In genomic region chr2:111667542-111668273, GRCh38 we compare ENCODE assay signal across 9 cellular contexts.
A peak's percentile ranks its signal among the peaks of the same experiment; 100 is the strongest.
DNase-seq lines count a peak whose midpoint lies in the region; ATAC-seq, FAIRE-seq and TF ChIP-seq lines count a peak whose summit lies in the region.
"Had no signal": no experiment of that assay in that cellular context is flagged by ENCODE, and none has a peak within 500 bp of the region (broad histone marks: within the 10 kb centered on the region; RNA-seq: fewer than 3 reads in every experiment).

No MANE protein-coding gene starts in this region.

- peaks cover 9% of the 10 kb centered on the region for H3K4me1 Mint-ChIP-seq in neural progenitor cell

- TF ChIP-seq CTCF in PC-9 (conservative IDR thresholded peaks at IDR 0.05): peak; percentile 72
- peak; percentile 29 to 44 (median 33) for TF ChIP-seq CTCF in esophagus muscularis mucosa (IDR thresholded peaks at IDR 0.05)
- TF ChIP-seq CTCF in pancreas (IDR thresholded peaks at IDR 0.05): no peak
- no peak for TF ChIP-seq CTCF in neural progenitor cell (IDR thresholded peaks at IDR 0.05)

- no peak overlapping the region for H3K4me3 Mint-ChIP-seq in neural progenitor cell

- H3K4me2 ChIP-seq in PC-9: peak overlapping the region; percentile 18
- no peak overlapping the region for H3K4me2 ChIP-seq in neural progenitor cell

- H3K27ac ChIP-seq in PC-9: peak overlapping the region; percentile 50
- no peak overlapping the region for H3K27ac ChIP-seq in esophagus muscularis mucosa (replicated peaks in 1 of 4)
- no peak overlapping the region for H3K27ac ChIP-seq in pancreas
- H3K27ac ChIP-seq in neural progenitor cell: no peak overlapping the region

- CTCF ChIA-PET in PC-9 (lab: Charles Lee): no interaction called here

- DNase-seq in GDM1 (lab: John Stamatoyannopoulos, UW) (peak; percentile 35), PC-9 (peak; percentile 58 to 80), esophagus muscularis mucosa (ENCODE audit: extremely low spot score) (peak; percentile 80), pancreas (peak in 3 of 6 donors; percentile 14 to 33 (median 20)), T1000 (lab: John Stamatoyannopoulos, UW) (no peak), neural progenitor cell (ENCODE audit: low spot score) (no peak), D341Med (ENCODE audit: low spot score) (no peak), posterior vena cava (ENCODE audit: low spot score) (no peak)

- FAIRE-seq in pancreas (lab: Jason Lieb, UNC): no peak
- FAIRE-seq: TTC549 had no signal

- H3K4me3 ChIP-seq in PC-9 (no peak overlapping the region), esophagus muscularis mucosa (no peak overlapping the region), pancreas (no peak overlapping the region), neural progenitor cell (no peak overlapping the region)

- no peaks in the 10 kb centered on the region for H3K9me3 ChIP-seq in PC-9 (ENCODE audit: insufficient read depth, low read depth)
- no peaks in the 10 kb centered on the region for H3K9me3 ChIP-seq in esophagus muscularis mucosa
- H3K9me3 ChIP-seq in pancreas: no peaks in the 10 kb centered on the region
- no peaks in the 10 kb centered on the region for H3K9me3 ChIP-seq in neural progenitor cell (ENCODE audit: low read depth)

- no peaks in the 10 kb centered on the region for H3K36me3 ChIP-seq in PC-9 (ENCODE audit: low read depth)
- H3K36me3 ChIP-seq in esophagus muscularis mucosa: no peaks in the 10 kb centered on the region
- no peaks in the 10 kb centered on the region for H3K36me3 ChIP-seq in pancreas
- H3K36me3 ChIP-seq in neural progenitor cell: no peaks in the 10 kb centered on the region

- H2AFZ ChIP-seq in PC-9 (no peak overlapping the region), neural progenitor cell (replicated peaks) (no peak overlapping the region)

- no peaks in the 10 kb centered on the region for H3K27me3 ChIP-seq in PC-9 (ENCODE audit: insufficient read depth, low read depth)
- H3K27me3 ChIP-seq in esophagus muscularis mucosa: no peaks in the 10 kb centered on the region
- no peaks in the 10 kb centered on the region for H3K27me3 ChIP-seq in pancreas
- H3K27me3 ChIP-seq in neural progenitor cell: no peaks in the 10 kb centered on the region

- H3F3A ChIP-seq in PC-9 (ENCODE audit: insufficient read depth, low read depth) (no peaks in the 10 kb centered on the region), neural progenitor cell (ENCODE audit: low read depth) (no peaks in the 10 kb centered on the region)

- H4K20me1 ChIP-seq in PC-9 (ENCODE audit: insufficient read depth) (no peaks in the 10 kb centered on the region), neural progenitor cell (ENCODE audit: low read depth) (no peaks in the 10 kb centered on the region)

- no peak for TF ChIP-seq POLR2A in esophagus muscularis mucosa (IDR thresholded peaks at IDR 0.05; ENCODE audit: low read depth)

- no peak for TF ChIP-seq EP300 in esophagus muscularis mucosa (IDR thresholded peaks at IDR 0.05)

- peaks cover 2% of the 10 kb centered on the region for H3K27me3 Mint-ChIP-seq in neural progenitor cell (ENCODE audit: insufficient read depth, low read depth)

- H3K79me2 ChIP-seq in PC-9 (ENCODE audit: low read depth) (no peaks in the 10 kb centered on the region), neural progenitor cell (ENCODE audit: low read depth) (no peaks in the 10 kb centered on the region)

- H3K9me3 Mint-ChIP-seq in neural progenitor cell: peaks cover 17% of the 10 kb centered on the region

- H3K27ac Mint-ChIP-seq in neural progenitor cell: no peak overlapping the region

- intact Hi-C loops in PC-9 (cut with micrococcal nuclease; ENCODE audit: unreplicated experiment) (loop anchor here (1.0 kb wide), 1 partner anchor 856 kb away; no protein-coding TSS in a partner anchor), esophagus muscularis mucosa (cut with DNase I) (no loop called here), pancreas (cut with DNase I) (no loop called here), posterior vena cava (cut with DNase I) (no loop called here)

- POLR2A ChIA-PET in PC-9 (lab: Charles Lee; ENCODE audit: unreplicated experiment): no interaction called here

- no peaks in the 10 kb centered on the region for H3K9me2 ChIP-seq in PC-9 (ENCODE audit: insufficient read depth)

- no peak overlapping the region for H3K9ac ChIP-seq in neural progenitor cell

- H3K4me1 ChIP-seq in PC-9 (replicated peaks; ENCODE audit: insufficient read depth): peaks cover 11% of the 10 kb centered on the region
- H3K4me1 ChIP-seq in esophagus muscularis mucosa: peaks cover 0 to 17% (median 7%) of the 10 kb centered on the region in 4 donors
- no peaks in the 10 kb centered on the region for H3K4me1 ChIP-seq in pancreas
- H3K4me1 ChIP-seq in neural progenitor cell: no peaks in the 10 kb centered on the region

- 77% methylated on average over 3 of the region's 3 CpGs for WGBS in esophagus muscularis mucosa
- 42 to 62% methylated on average over 3 of the region's 3 CpGs for WGBS in pancreas, 2 donors

- no peaks in the 10 kb centered on the region for H3K36me3 Mint-ChIP-seq in neural progenitor cell

- ATAC-seq in pancreas: peak; percentile 66 to 94 (median 84)

- no TSS peak for BruUV-seq in PC-9 (replicated peaks; lab: Mats Ljungman, UMichigan)

Comparison
In these comparisons a context has a peak if more than half of its experiments do, and no peak if none do; other contexts are left out.
1. DNase-seq: peak in GDM1 (single experiment), PC-9 (2 of 2) and esophagus muscularis mucosa (single experiment); none in T1000 (single experiment), neural progenitor cell (single experiment), D341Med (single experiment) and posterior vena cava (single experiment).
2. CTCF ChIP-seq: peak in PC-9 (single experiment) and esophagus muscularis mucosa (3 of 3); none in pancreas (0 of 4) and neural progenitor cell (single experiment).